In genomic region chr20:58890073-58890453, GRCh38 we compare ENCODE assay signal across 8 cellular contexts. TPM values are rescaled to one million over a fixed set of nuclear protein-coding genes. Genes with fewer than 3 reads are reported as not detected.
DNase-seq lines count a peak whose midpoint lies in the region; ATAC-seq and TF ChIP-seq lines count a peak whose summit lies in the region.

No MANE protein-coding gene starts in this region.

- H3K36me3 ChIP-seq in testis (ENCODE audit: low read depth, missing control alignments), result no peaks in the 10 kb centered on the region

- peaks cover 12% of the 10 kb centered on the region for H3K36me3 Mint-ChIP-seq in T-helper 2 cell treated with Interferon-gamma antibody and Interleukin-4, amounts not matched to agents 5 μg/mL and 100 μg/mL, for 36 hours (ENCODE audit: low read depth)
- peaks cover 23% of the 10 kb centered on the region for H3K36me3 Mint-ChIP-seq in activated naive CD8-positive, alpha-beta T cell treated with anti-CD3 and anti-CD28 coated beads for 36 hours
- no peaks in the 10 kb centered on the region for H3K36me3 Mint-ChIP-seq in immature natural killer cell

- H3K27me3 ChIP-seq in testis, result no peaks in the 10 kb centered on the region

- peak overlapping the region; percentile 94 for H3K4me3 Mint-ChIP-seq in T-helper 2 cell treated with Interferon-gamma antibody and Interleukin-4, amounts not matched to agents 5 μg/mL and 100 μg/mL, for 36 hours
- H3K4me3 Mint-ChIP-seq in activated naive CD8-positive, alpha-beta T cell treated with anti-CD3 and anti-CD28 coated beads for 36 hours, result peak overlapping the region; percentile 93
- H3K4me3 Mint-ChIP-seq in immature natural killer cell, result peak overlapping the region; percentile 92 to 98 (median 95)

- TF ChIP-seq CTCF in testis (IDR thresholded peaks at IDR 0.05), result no peak

- peaks cover under 1% of the 10 kb centered on the region for H3K27me3 Mint-ChIP-seq in T-helper 2 cell treated with Interferon-gamma antibody and Interleukin-4, amounts not matched to agents 5 μg/mL and 100 μg/mL, for 36 hours (ENCODE audit: low read depth)
- H3K27me3 Mint-ChIP-seq in activated naive CD8-positive, alpha-beta T cell treated with anti-CD3 and anti-CD28 coated beads for 36 hours, result peaks cover 4% of the 10 kb centered on the region
- peaks cover 9 to 20% (median 11%) of the 10 kb centered on the region in 3 donors for H3K27me3 Mint-ChIP-seq in immature natural killer cell (ENCODE audit: low read depth in 3 of 3)

- WGBS in testis, 2 donors, result 40 to 41% methylated on average over 31 to 46 of the region's 46 CpGs

- peaks cover 18% of the 10 kb centered on the region for H3K4me1 ChIP-seq in testis

- DNase-seq in T-helper 2 cell treated with Interferon-gamma antibody and Interleukin-4, amounts not matched to agents 5 μg/mL and 100 μg/mL, for 36 hours (ENCODE audit: low spot score), result peak; percentile 8
- no peak for DNase-seq in T-helper 2 cell
- no peak for DNase-seq in activated naive CD8-positive, alpha-beta T cell treated with anti-CD3 and anti-CD28 coated beads for 36 hours
- no peak for DNase-seq in immature natural killer cell
- no peak for DNase-seq in testis
- no peak for DNase-seq in NCI-H1436 treated with DMSO at 0.1 percent for 48 hours (lab: John Stamatoyannopoulos, UW)

- H3K9me3 Mint-ChIP-seq in T-helper 2 cell treated with Interferon-gamma antibody and Interleukin-4, amounts not matched to agents 5 μg/mL and 100 μg/mL, for 36 hours, result no peaks in the 10 kb centered on the region
- H3K9me3 Mint-ChIP-seq in activated naive CD8-positive, alpha-beta T cell treated with anti-CD3 and anti-CD28 coated beads for 36 hours, result no peaks in the 10 kb centered on the region
- H3K9me3 Mint-ChIP-seq in immature natural killer cell, result no peaks in the 10 kb centered on the region

- peak overlapping the region; percentile 94 to 99 for H3K27ac ChIP-seq in testis

- no peak for TF ChIP-seq POLR2A in testis (IDR thresholded peaks at IDR 0.05)

- peak overlapping the region; percentile 73 to 85 for H3K4me3 ChIP-seq in testis

- peaks cover 36% of the 10 kb centered on the region for H3K4me1 Mint-ChIP-seq in T-helper 2 cell treated with Interferon-gamma antibody and Interleukin-4, amounts not matched to agents 5 μg/mL and 100 μg/mL, for 36 hours (ENCODE audit: low read depth)
- peaks cover 45% of the 10 kb centered on the region for H3K4me1 Mint-ChIP-seq in activated naive CD8-positive, alpha-beta T cell treated with anti-CD3 and anti-CD28 coated beads for 36 hours
- peaks cover 33 to 38% of the 10 kb centered on the region in 2 donors for H3K4me1 Mint-ChIP-seq in immature natural killer cell

- intact Hi-C loops in testis (cut with DNase I; ENCODE audit: low total_unique reads), result loop anchor here (5.0 kb wide), 1 partner anchor 92 kb away; the partner anchor contains the start of gene NELFCD

- peak overlapping the region; percentile 98 for H3K27ac Mint-ChIP-seq in T-helper 2 cell treated with Interferon-gamma antibody and Interleukin-4, amounts not matched to agents 5 μg/mL and 100 μg/mL, for 36 hours
- peak overlapping the region; percentile 97 for H3K27ac Mint-ChIP-seq in activated naive CD8-positive, alpha-beta T cell treated with anti-CD3 and anti-CD28 coated beads for 36 hours
- peak overlapping the region; percentile 84 to 98 (median 96) for H3K27ac Mint-ChIP-seq in immature natural killer cell

- ATAC-seq in GM19455 (IDR thresholded peaks at IDR 0.05; ENCODE audit: unreplicated experiment), result no peak
- no peak for ATAC-seq in GM18909 (IDR thresholded peaks at IDR 0.05; ENCODE audit: poor library complexity, unreplicated experiment)

- H3K9me3 ChIP-seq in testis, result no peaks in the 10 kb centered on the region

RNA-seq across cellular contexts. Expression of gene GNAS, which starts 37.5 kb away (rescaled TPM):
- total RNA-seq in activated naive CD8-positive, alpha-beta T cell treated with anti-CD3 and anti-CD28 coated beads for 36 hours, result 100 to 1,000 TPM; 779 to 785 TPM
- 100 to 1,000 TPM in 2 of 3 donors, 10 to 100 TPM in 1; 70.1 to 127 (median 107) TPM for polyA plus RNA-seq in immature natural killer cell
- total RNA-seq in testis, result 100 to 1,000 TPM; 880 to 885 TPM
- 716 TPM for polyA plus RNA-seq in testis (ENCODE audit: insufficient read depth, low read depth, low replicate concordance)

RNA-seq across cellular contexts. Expression of gene GNAS-AS1, which starts 39.4 kb away (rescaled TPM):
- total RNA-seq in activated naive CD8-positive, alpha-beta T cell treated with anti-CD3 and anti-CD28 coated beads for 36 hours, result 1 to 10 TPM; 1.0 to 1.3 TPM
- polyA plus RNA-seq in immature natural killer cell, result not detected
- 1 to 10 TPM; 3.5 to 4.4 TPM for total RNA-seq in testis
- polyA plus RNA-seq in testis (ENCODE audit: insufficient read depth, low read depth, low replicate concordance), result 1.1 TPM
